ENCODE assay signal across 8 cellular contexts in genomic region chr11:9573775-9574555, GRCh38. TPM values are rescaled to one million over a fixed set of nuclear protein-coding genes. Genes with fewer than 3 reads are reported as not detected.
DNase-seq lines count a peak whose midpoint lies in the region; ATAC-seq, FAIRE-seq and TF ChIP-seq lines count a peak whose summit lies in the region.

No MANE protein-coding gene starts in this region.

- TF ChIP-seq POLR2A in GM18951 (IDR thresholded peaks at IDR 0.05; ENCODE audit: extremely low read depth, insufficient read depth, insufficient read length) = peak; percentile 20

- peaks cover 43% of the 10 kb centered on the region for H3K79me2 ChIP-seq in hepatocyte

- H2AFZ ChIP-seq in hepatocyte = no peak overlapping the region

- POLR2A ChIA-PET in CD8-positive, alpha-beta T cell (lab: Charles Lee) = interaction anchor here (0.6 to 2.5 kb wide), 11 partner anchors 13 to 892 kb away, joined by 3 to 11 read pairs (median 4); partner anchors contain the start of genes RPL27A, TMEM41B, TRIM66 and ZNF143

- peaks cover 24% of the 10 kb centered on the region for H3K4me1 Mint-ChIP-seq in CD8-positive, alpha-beta T cell (ENCODE audit: low read depth)

- TF ChIP-seq CTCF in CD8-positive, alpha-beta T cell (IDR thresholded peaks at IDR 0.05) = no peak
- no peak for TF ChIP-seq CTCF in hepatocyte (IDR thresholded peaks at IDR 0.05; ENCODE audit: poor library complexity)

- in situ Hi-C loops in GM18951 (cut with MboI; ENCODE audit: low sequenced_read_pairs, unreplicated experiment) = no loop called here

- ATAC-seq in CD8-positive, alpha-beta T cell = peak; percentile 37
- ATAC-seq in HG03439 (IDR thresholded peaks at IDR 0.05; ENCODE audit: unreplicated experiment) = peak; percentile 6

- H3K27me3 ChIP-seq in CD8-positive, alpha-beta T cell (ENCODE audit: insufficient read depth, low read length) = no peaks in the 10 kb centered on the region
- no peaks in the 10 kb centered on the region for H3K27me3 ChIP-seq in hepatocyte
- no peaks in the 10 kb centered on the region for H3K27me3 ChIP-seq in small intestine (ENCODE audit: control insufficient read depth in 2 of 2, insufficient read depth in 2 of 2, low read length in 2 of 2)

- intact Hi-C loops in CD8-positive, alpha-beta T cell (cut with DNase I, micrococcal nuclease) = loop anchor here (1.0 to 10.0 kb wide), 13 partner anchors 37 to 889 kb away; partner anchors contain the start of genes AKIP1 (in 1 of the 2), AMPD3 (in 1 of the 2), RPL27A (in 1 of the 2) and SBF2 (in 1 of the 2)

- no peak overlapping the region for H3K27ac Mint-ChIP-seq in CD8-positive, alpha-beta T cell

- peak overlapping the region; percentile 81 for H3K4me2 ChIP-seq in hepatocyte

- H3K4me3 ChIP-seq in CD8-positive, alpha-beta T cell (ENCODE audit: low read depth, low read length) = peak overlapping the region; percentile 76
- H3K4me3 ChIP-seq in hepatocyte (peak overlapping the region; percentile 20), small intestine (ENCODE audit: low read depth in 1 of 2, low read length in 2 of 2) (peak overlapping the region; percentile 60 to 87)

- peak overlapping the region; percentile 85 for H3K4me3 Mint-ChIP-seq in CD8-positive, alpha-beta T cell

- no peak for FAIRE-seq in small intestine (lab: Jason Lieb, UNC)

- H3K27ac ChIP-seq in CD8-positive, alpha-beta T cell (ENCODE audit: low read depth, low read length) = no peak overlapping the region
- peak overlapping the region; percentile 96 for H3K27ac ChIP-seq in hepatocyte
- peak overlapping the region; percentile 92 to 98 for H3K27ac ChIP-seq in small intestine (ENCODE audit: low read depth in 1 of 2, low read length in 1 of 2)

- peaks cover 11% of the 10 kb centered on the region for H3K27me3 Mint-ChIP-seq in CD8-positive, alpha-beta T cell (ENCODE audit: low read depth)

- H3K36me3 ChIP-seq in CD8-positive, alpha-beta T cell (ENCODE audit: insufficient read depth, low read length) = no peaks in the 10 kb centered on the region
- H3K36me3 ChIP-seq in hepatocyte (replicated peaks; ENCODE audit: insufficient read depth, low read depth) (no peaks in the 10 kb centered on the region), small intestine (ENCODE audit: control insufficient read depth in 2 of 2, insufficient read depth in 2 of 2, low read length in 2 of 2) (no peaks in the 10 kb centered on the region)

- H3K9me2 ChIP-seq in hepatocyte (replicated peaks; ENCODE audit: insufficient read depth) = no peaks in the 10 kb centered on the region

- peaks cover 11% of the 10 kb centered on the region for H3K4me1 ChIP-seq in CD8-positive, alpha-beta T cell (ENCODE audit: insufficient read depth, low read length)
- H3K4me1 ChIP-seq in hepatocyte (ENCODE audit: insufficient read depth) (peaks cover 21% of the 10 kb centered on the region), small intestine (ENCODE audit: control insufficient read depth in 2 of 2, insufficient read depth in 1 of 2, low read depth in 1 of 2, low read length in 1 of 2) (peaks cover 2 to 7% of the 10 kb centered on the region in 2 donors)

- peak in 3 of 7 experiments; percentile 10 to 33 (median 32) for DNase-seq in CD8-positive, alpha-beta T cell
- peak; percentile 71 for DNase-seq in activated effector memory CD4-positive, alpha-beta T cell treated with anti-CD3 and anti-CD28 coated beads, Interleukin-2, amount 50 U/mL, for 16 hours
- DNase-seq in hepatocyte (ENCODE audit: low spot score) (peak; percentile 46), small intestine (no peak), NCI-H1105 (lab: John Stamatoyannopoulos, UW) (no peak), OCI-M1 (lab: John Stamatoyannopoulos, UW) (no peak)

- WGBS in hepatocyte (ENCODE audit: low lambda C conversion rate, missing lambda C conversion rate) = under 1% methylated on average over 76 of the region's 114 CpGs
- 0% methylated on average over 51 to 114 of the region's 114 CpGs for WGBS in small intestine, 3 donors

- CTCF ChIA-PET in CD8-positive, alpha-beta T cell (lab: Charles Lee) = interaction anchor here (0.8 to 3.9 kb wide), 7 partner anchors 16 to 732 kb away, joined by 3 to 15 read pairs (median 4); no protein-coding TSS in a partner anchor

- H3K9me3 Mint-ChIP-seq in CD8-positive, alpha-beta T cell = no peaks in the 10 kb centered on the region

- no peaks in the 10 kb centered on the region for H4K20me1 ChIP-seq in hepatocyte (ENCODE audit: insufficient read depth, poor library complexity, severe bottlenecking)

- H3K36me3 Mint-ChIP-seq in CD8-positive, alpha-beta T cell = no peaks in the 10 kb centered on the region

- no peaks in the 10 kb centered on the region for H3K9me3 ChIP-seq in CD8-positive, alpha-beta T cell (ENCODE audit: low read length)
- H3K9me3 ChIP-seq in hepatocyte (ENCODE audit: low read depth) (no peaks in the 10 kb centered on the region), small intestine (ENCODE audit: control insufficient read depth, low read depth) (no peaks in the 10 kb centered on the region)

RNA-seq across cellular contexts. Expression of gene WEE1, which starts 0.5 kb away (rescaled TPM):
- 1 to 10 TPM; 3.9 to 5.3 TPM for total RNA-seq in CD8-positive, alpha-beta T cell
- total RNA-seq in hepatocyte = 91.0 and 101 TPM in 2 replicates
- 71.3 and 79.2 TPM in 2 replicates for polyA plus RNA-seq in hepatocyte
- polyA plus RNA-seq in small intestine = 1 to 10 TPM; 4.6 to 9.7 (median 6.3) TPM

Comparison
In these comparisons a context has a peak if more than half of its experiments do, and no peak if none do; other contexts are left out.
1. DNase-seq: peak in activated effector memory CD4-positive, alpha-beta T cell treated with anti-CD3 and anti-CD28 coated beads, Interleukin-2, amount 50 U/mL, for 16 hours (single experiment) and hepatocyte (single experiment); none in small intestine (single experiment), NCI-H1105 (single experiment) and OCI-M1 (single experiment).
2. H3K4me3 ChIP-seq: peak in every context shown above with its lines; median percentile 76 in CD8-positive, alpha-beta T cell; 74 in small intestine; 20 in hepatocyte.
3. RNA of gene WEE1, which starts 0.5 kb away (total RNA-seq): 91.0 to 101 TPM in hepatocyte; 3.9 to 5.3 TPM in CD8-positive, alpha-beta T cell; every median in the first group is over 10 times any median in the second.